In genomic region chr2:112813043-112813966, GRCh38 we compare ENCODE assay signal across 1 cellular context.
TF ChIP-seq lines count a peak whose summit lies in the region.

No MANE protein-coding gene starts in this region.

TF ChIP-seq in H1, 55 proteins besides CTCF, POLR2A, EP300 and RAD21:
- TF ChIP-seq SP1 (IDR thresholded peaks at IDR 0.05; ENCODE audit: low read depth, low read length) = no peak
- TF ChIP-seq SP2 (IDR thresholded peaks at IDR 0.05; ENCODE audit: low read length) = no peak
- TF ChIP-seq SP4 (IDR thresholded peaks at IDR 0.05; ENCODE audit: low read length) = no peak
- TF ChIP-seq EZH2 (IDR thresholded peaks at IDR 0.05; ENCODE audit: low read depth, low read length, severe bottlenecking) = no peak
- TF ChIP-seq, protein P1, sequence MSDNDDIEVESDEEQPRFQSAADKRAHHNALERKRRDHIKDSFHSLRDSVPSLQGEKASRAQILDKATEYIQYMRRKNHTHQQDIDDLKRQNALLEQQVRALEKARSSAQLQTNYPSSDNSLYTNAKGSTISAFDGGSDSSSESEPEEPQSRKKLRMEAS (IDR thresholded peaks at IDR 0.05) = no peak
- no peak for TF ChIP-seq CHD1 (IDR thresholded peaks at IDR 0.05; ENCODE audit: low read depth, low read length)
- TF ChIP-seq BCL11A (IDR thresholded peaks at IDR 0.05; ENCODE audit: low read depth in 2 of 2, low read length in 2 of 2) = no peak
- no peak for TF ChIP-seq KDM4A (IDR thresholded peaks at IDR 0.05; ENCODE audit: low read depth, low read length, severe bottlenecking)
- TF ChIP-seq YY1 (IDR thresholded peaks at IDR 0.05; ENCODE audit: low read depth, low read length) = no peak
- TF ChIP-seq JUN (IDR thresholded peaks at IDR 0.05; ENCODE audit: low read depth, low read length) = no peak
- TF ChIP-seq RNF2 (IDR thresholded peaks at IDR 0.05; ENCODE audit: borderline replicate concordance, low read depth, low read length, missing control alignments, poor library complexity, severe bottlenecking) = no peak
- no peak for TF ChIP-seq RFX5 (IDR thresholded peaks at IDR 0.05; ENCODE audit: borderline replicate concordance, low read depth, low read length)
- no peak for TF ChIP-seq RXRA (IDR thresholded peaks at IDR 0.05; ENCODE audit: insufficient read depth, low read depth, low read length)
- TF ChIP-seq HDAC2 (IDR thresholded peaks at IDR 0.05; ENCODE audit: borderline replicate concordance in 1 of 2, low read depth in 2 of 2, low read length in 2 of 2) = no peak
- no peak for TF ChIP-seq POLR2AphosphoS5 (IDR thresholded peaks at IDR 0.05; ENCODE audit: low read depth, low read length)
- no peak for TF ChIP-seq CEBPB (IDR thresholded peaks at IDR 0.05; ENCODE audit: low read depth, low read length)
- TF ChIP-seq EGR1 (IDR thresholded peaks at IDR 0.05; ENCODE audit: borderline replicate concordance, low read depth, low read length) = no peak
TF ChIP-seq in H1: peak in this region for 0.
